ENCODE assay signal across 33 cellular contexts in the genomic region with DNA sequence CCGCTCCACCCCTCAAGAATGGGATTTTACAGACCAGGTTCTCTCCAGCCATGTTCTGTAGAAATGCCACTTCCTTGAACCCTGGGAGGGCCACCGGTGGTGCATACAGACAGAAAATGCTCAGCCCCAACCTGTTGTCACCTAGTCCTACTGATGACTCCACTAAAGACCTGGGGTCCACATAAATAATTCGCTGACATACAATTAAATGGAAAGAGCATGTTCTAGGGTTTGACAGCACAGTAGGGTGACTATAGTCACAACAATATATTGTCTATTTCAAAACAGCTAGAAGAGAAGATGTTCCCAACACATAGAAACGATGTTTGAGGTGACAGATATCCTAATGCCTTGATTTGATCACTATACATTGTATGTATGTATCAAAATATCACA.
"Had no signal": no experiment of that assay in that cellular context is flagged by ENCODE, and none has a peak within 500 bp of the region (broad histone marks: within the 10 kb centered on the region; RNA-seq: fewer than 3 reads in every experiment).

No MANE protein-coding gene starts in this region.

- H3K27ac ChIP-seq: adrenal gland, ascending aorta, body of pancreas, brain microvascular endothelial cell, breast epithelium, cardiac muscle cell had no signal

- H3K9me3 ChIP-seq: adrenal gland, ascending aorta, body of pancreas, breast epithelium had no signal

- FAIRE-seq: astrocyte, bronchial epithelial cell had no signal

- H3K27me3 ChIP-seq: adrenal gland, ascending aorta, body of pancreas, brain microvascular endothelial cell, breast epithelium, cardiac muscle cell had no signal

- H3K36me3 ChIP-seq: adrenal gland, ascending aorta, brain microvascular endothelial cell, breast epithelium, cardiac muscle cell had no signal

- H3K4me1 ChIP-seq: adrenal gland, ascending aorta, body of pancreas, breast epithelium had no signal

- H3K4me3 ChIP-seq: adrenal gland, ascending aorta, body of pancreas, breast epithelium, cardiac muscle cell had no signal

- DNase-seq: activated effector memory CD4-positive, alpha-beta T cell treated with anti-CD3 and anti-CD28 coated beads, Interleukin-2, amount 50 U/mL, for 16 hours; activated effector memory CD4-positive, alpha-beta T cell treated with Interleukin-2 at 50 U/mL for 16 hours; activated gamma-delta T cell; activated gamma-delta T cell treated with Interleukin-2 at 50 U/mL for 16 hours; activated naive CD4-positive, alpha-beta T cell; activated naive CD4-positive, alpha-beta T cell treated with anti-CD3 and anti-CD28 coated beads for 36 hours; activated naive CD4-positive, alpha-beta T cell treated with anti-CD3 and anti-CD28 coated beads, Interleukin-2, amount 10 ng/mL, durations not matched to agents 7 days and 5 days; activated naive CD4-positive, alpha-beta T cell treated with anti-CD3 and anti-CD28 coated beads, Interleukin-2, amount 50 U/mL, for 16 hours; activated naive CD4-positive, alpha-beta T cell treated with Interleukin-2 at 50 U/mL for 16 hours; activated naive CD8-positive, alpha-beta T cell treated with anti-CD3 and anti-CD28 coated beads for 36 hours; activated naive CD8-positive, alpha-beta T cell treated with anti-CD3 and anti-CD28 coated beads, Interleukin-2, amount 10 ng/mL, durations not matched to agents 7 days and 5 days; activated naive CD8-positive, alpha-beta T cell treated with anti-CD3 and anti-CD28 coated beads, Interleukin-2, amount 50 U/mL, for 24 hours; activated T-cell treated with anti-CD3 and anti-CD28 coated beads, Interleukin-2, amount 50 U/mL, for 24 hours; activated T-cell treated with anti-CD3 and anti-CD28 coated beads, Interleukin-2, amount 50 U/mL, for 4 hours; activated T-cell treated with anti-CD3 and anti-CD28 coated beads, Interleukin-2, amount 50 U/mL, for 48 hours; activated T-cell treated with anti-CD3 and anti-CD28 coated beads, Interleukin-2, amount 50 U/mL, for 72 hours; amniotic stem cell; amygdala; anterior cingulate cortex; aorta; body of pancreas; brain microvascular endothelial cell; caudate nucleus; central memory CD4-positive, alpha-beta T cell; cerebellar nuclear complex had no signal

- ATAC-seq: activated naive CD4-positive, alpha-beta T cell treated with anti-CD3 and anti-CD28 coated beads, Interleukin-2, amount 50 U/mL, for 72 hours; activated naive CD8-positive, alpha-beta T cell treated with anti-CD3 and anti-CD28 coated beads, Interleukin-2, amount 50 U/mL, for 24 hours; activated T-cell treated with anti-CD3 and anti-CD28 coated beads, Interleukin-2, amount 50 U/mL, for 4 hours; activated T-cell treated with anti-CD3 and anti-CD28 coated beads, Interleukin-2, amount 50 U/mL, for 72 hours; activated T-helper 17 cell treated with anti-CD3 and anti-CD28 coated beads, Interleukin-2, amount 50 U/mL, for 72 hours; body of pancreas had no signal
